In the genomic region with DNA sequence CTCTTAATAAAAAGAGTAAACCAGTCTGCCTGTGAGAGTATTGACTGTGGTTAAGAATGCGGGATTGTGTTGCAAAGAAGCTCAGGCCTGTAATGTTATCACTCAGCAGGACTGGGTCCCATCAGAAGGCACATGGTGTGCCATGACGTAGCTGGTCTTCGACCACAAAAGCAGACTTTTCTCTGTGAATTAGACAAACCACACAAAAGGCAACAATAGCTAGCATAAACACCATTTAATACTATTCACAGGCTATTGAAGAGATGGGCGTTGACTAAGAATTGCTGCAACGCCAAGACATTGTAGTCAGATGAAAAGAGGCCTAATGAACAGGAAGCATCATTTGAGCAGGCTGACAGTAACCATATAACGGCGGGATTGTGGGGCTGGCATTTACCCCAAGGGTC, we compare ENCODE assay signal across 15 cellular contexts.
DNase-seq lines count a peak whose midpoint lies in the region; ATAC-seq and TF ChIP-seq lines count a peak whose summit lies in the region.
"Had no signal": no experiment of that assay in that cellular context is flagged by ENCODE, and none has a peak within 500 bp of the region (broad histone marks: within the 10 kb centered on the region; RNA-seq: fewer than 3 reads in every experiment).

No MANE protein-coding gene starts in this region.

- H3K27me3 ChIP-seq in HAP-1 (ENCODE audit: low read depth) (0 out of 2 replicates have a peak, but pooled peaks cover 2% of the 10 kb centered on the region), ectodermal cell (ENCODE audit: control insufficient read depth, insufficient read depth, low read length, poor library complexity, severe bottlenecking) (no peaks in the 10 kb centered on the region), neuronal stem cell (ENCODE audit: control insufficient read depth in 3 of 3, insufficient read depth in 3 of 3, low read depth in 1 of 3, low read length in 3 of 3) (no peaks in the 10 kb centered on the region), Peyer's patch (no peaks in the 10 kb centered on the region)
- H3K27me3 ChIP-seq: foreskin keratinocyte, tibial artery had no signal

- H4K8ac ChIP-seq in neuronal stem cell (ENCODE audit: low read depth, low read length): no peak overlapping the region

- WGBS in ectodermal cell, 2 experiments: 0 to 3% methylated on average over 7 of the region's 7 CpGs
- no CpG with 5 or more reads among the region's 7 CpGs for WGBS in neuronal stem cell (ENCODE audit: extremely low coverage in 2 of 2, insufficient read length in 2 of 2, insufficient replicate concordance in 1 of 2), 2 donors

- H3K4ac ChIP-seq in neuronal stem cell (ENCODE audit: low read length): no peak overlapping the region

- H3K14ac ChIP-seq in neuronal stem cell (ENCODE audit: low read length): no peak overlapping the region

- no peak for ATAC-seq in GM19328 (IDR thresholded peaks at IDR 0.05; ENCODE audit: unreplicated experiment)
- no peak for ATAC-seq in HG03196 (IDR thresholded peaks at IDR 0.05; ENCODE audit: unreplicated experiment)
- ATAC-seq: foreskin keratinocyte, lower lobe of right lung had no signal

- no peak overlapping the region for H3K23ac ChIP-seq in neuronal stem cell (ENCODE audit: low read depth, low read length, poor library complexity)

- H2AK5ac ChIP-seq in neuronal stem cell (ENCODE audit: low read depth, low read length): no peak overlapping the region

- no peaks in the 10 kb centered on the region for H3K36me3 ChIP-seq in HAP-1 (replicated peaks)
- H3K36me3 ChIP-seq in ectodermal cell (ENCODE audit: control insufficient read depth, insufficient read depth, low read length): no peaks in the 10 kb centered on the region
- H3K36me3 ChIP-seq in neuronal stem cell (replicated peaks in 1 of 2; ENCODE audit: control insufficient read depth in 2 of 2, insufficient read depth in 2 of 2, low read length in 2 of 2): no peaks in the 10 kb centered on the region
- H3K36me3 ChIP-seq in Peyer's patch: no peaks in the 10 kb centered on the region
- H3K36me3 ChIP-seq: lower lobe of right lung, tibial artery had no signal

- no peaks in the 10 kb centered on the region for H3K9me3 ChIP-seq in HAP-1
- no peaks in the 10 kb centered on the region for H3K9me3 ChIP-seq in ectodermal cell (ENCODE audit: control insufficient read depth, low read length)
- peaks cover 1 to 2% of the 10 kb centered on the region in 2 donors for H3K9me3 ChIP-seq in neuronal stem cell (replicated peaks in 1 of 2; ENCODE audit: control insufficient read depth in 2 of 2, insufficient read depth in 1 of 2, low read depth in 1 of 2, low read length in 2 of 2)
- no peaks in the 10 kb centered on the region for H3K9me3 ChIP-seq in Peyer's patch
- H3K9me3 ChIP-seq: Caco-2, lower lobe of right lung, tibial artery had no signal

- no peak for TF ChIP-seq POLR2A in Peyer's patch (IDR thresholded peaks at IDR 0.05)

- no peak for TF ChIP-seq CTCF in Peyer's patch (IDR thresholded peaks at IDR 0.05)

- H3K4me1 ChIP-seq in HAP-1 (peaks cover 25% of the 10 kb centered on the region), ectodermal cell (ENCODE audit: control insufficient read depth, insufficient read depth, low read length) (peaks cover 28% of the 10 kb centered on the region), neuronal stem cell (ENCODE audit: control insufficient read depth in 2 of 2, insufficient read depth in 1 of 2, low read depth in 1 of 2, low read length in 2 of 2) (peaks cover 13 to 26% of the 10 kb centered on the region in 2 donors), Peyer's patch (no peaks in the 10 kb centered on the region)
- H3K4me1 ChIP-seq: foreskin keratinocyte, lower lobe of right lung, tibial artery had no signal

- no peak overlapping the region for H2BK5ac ChIP-seq in neuronal stem cell (ENCODE audit: low read length)

- no peak overlapping the region for H3K18ac ChIP-seq in neuronal stem cell (ENCODE audit: low read length)

- no peak overlapping the region for H3K9ac ChIP-seq in neuronal stem cell (ENCODE audit: low read depth, low read length, poor library complexity)

- peak overlapping the region; percentile 21 for H3K4me2 ChIP-seq in neuronal stem cell (ENCODE audit: insufficient read depth, low read length, poor library complexity, severe bottlenecking)

- in situ Hi-C loops in HAP-1 (cut with MboI; ENCODE audit: low sequenced_read_pairs): loop anchor here (5.0 to 10.0 kb wide), 2 partner anchors 113 to 236 kb away; a partner anchor contains a TSS

- H3K4me3 ChIP-seq in HAP-1 (no peak overlapping the region), ectodermal cell (ENCODE audit: insufficient read depth, low read depth, low read length) (no peak overlapping the region), neuronal stem cell (ENCODE audit: low read length in 2 of 2) (no peak overlapping the region), Peyer's patch (no peak overlapping the region)
- H3K4me3 ChIP-seq: lower lobe of right lung, tibial artery had no signal

- H2AFZ ChIP-seq in neuronal stem cell (ENCODE audit: low read length): no peak overlapping the region

- peak overlapping the region; percentile 79 for H3K27ac ChIP-seq in ectodermal cell (ENCODE audit: insufficient read depth, low read depth, low read length, poor library complexity, severe bottlenecking)
- H3K27ac ChIP-seq in neuronal stem cell (replicated peaks; ENCODE audit: low read length): no peak overlapping the region
- H3K27ac ChIP-seq in Peyer's patch: no peak overlapping the region
- H3K27ac ChIP-seq: foreskin keratinocyte, lower lobe of right lung, tibial artery had no signal

- no peaks in the 10 kb centered on the region for H3K79me1 ChIP-seq in neuronal stem cell (ENCODE audit: low read depth, low read length)

- no peak overlapping the region for H2BK120ac ChIP-seq in neuronal stem cell (ENCODE audit: low read depth, low read length)

- DNase-seq in HAP-1 (ENCODE audit: low spot score in 2 of 2) (peak; percentile 87 to 100), NCI-H69 (lab: John Stamatoyannopoulos, UW) (peak; percentile 14), neuronal stem cell (ENCODE audit: low spot score) (peak; percentile 80), Peyer's patch (no peak)
- no peak for DNase-seq in activated CD4-positive, CD25-positive, alpha-beta regulatory T cell (lab: John Stamatoyannopoulos, UW)
- DNase-seq: activated CD4-positive, alpha-beta T cell treated with anti-CD3 and anti-CD28 coated beads for 1 hour; Caco-2; foreskin keratinocyte; KG1; lower lobe of right lung; NCI-H446 treated with DMSO at 0.1 percent for 48 hours; tibial artery had no signal

- H4K91ac ChIP-seq in neuronal stem cell (ENCODE audit: low read depth, low read length, poor library complexity): no peak overlapping the region

- H2BK12ac ChIP-seq in neuronal stem cell (ENCODE audit: low read length): no peak overlapping the region

- H2BK15ac ChIP-seq in neuronal stem cell (ENCODE audit: low read length): no peak overlapping the region

Comparison
In these comparisons a context has a peak if more than half of its experiments do, and no peak if none do; other contexts are left out.
1. DNase-seq: peak in HAP-1 (2 of 2), NCI-H69 (single experiment) and neuronal stem cell (single experiment); none in Peyer's patch (0 of 3) and activated CD4-positive, CD25-positive, alpha-beta regulatory T cell (0 of 4).